29 cellular contexts compared by ENCODE assay signal in genomic region chr1:24918370-24918769, GRCh38. TPM values are rescaled to one million over a fixed set of nuclear protein-coding genes. Genes with fewer than 3 reads are reported as not detected.
DNase-seq lines count a peak whose midpoint lies in the region; ATAC-seq, FAIRE-seq and TF ChIP-seq lines count a peak whose summit lies in the region.
"Had no signal": no experiment of that assay in that cellular context is flagged by ENCODE, and none has a peak within 500 bp of the region (broad histone marks: within the 10 kb centered on the region; RNA-seq: fewer than 3 reads in every experiment).

No MANE protein-coding gene starts in this region.

- H3K36me3 ChIP-seq in HepG2 (replicated peaks in 1 of 2; ENCODE audit: control insufficient read depth in 1 of 2, insufficient read depth in 2 of 2, low read length in 2 of 2) = no peaks in the 10 kb centered on the region
- H3K36me3 ChIP-seq in right lobe of liver = no peaks in the 10 kb centered on the region
- peaks cover 62% of the 10 kb centered on the region for H3K36me3 ChIP-seq in effector memory CD4-positive, alpha-beta T cell (ENCODE audit: control insufficient read depth, insufficient read depth, low read length)
- H3K36me3 ChIP-seq: gastrocnemius medialis, tibial nerve had no signal

- no peak overlapping the region for H3K9ac ChIP-seq in HepG2 (ENCODE audit: insufficient read depth, low read depth, low read length)
- H3K9ac ChIP-seq: parathyroid adenoma had no signal

- POLR2A ChIA-PET in HepG2 (lab: Yijun Ruan, JAX) = no interaction called here
- POLR2A ChIA-PET in activated CD8-positive, alpha-beta T cell treated with anti-CD3 and anti-CD28 coated beads for 36 hours (lab: Charles Lee) = interaction anchor here (1.5 kb wide), 1 partner anchor 12 kb away, joined by 3 read pairs; the partner anchor contains the start of gene RUNX3

- H3K27me3 ChIP-seq in HepG2 (ENCODE audit: control insufficient read depth in 1 of 2, insufficient read depth in 2 of 2, low read length in 2 of 2) (peaks cover 7 to 21% of the 10 kb centered on the region in 2 experiments; a peak in 4 of 5 replicates), right lobe of liver (no peaks in the 10 kb centered on the region)
- no peaks in the 10 kb centered on the region for H3K27me3 ChIP-seq in effector memory CD4-positive, alpha-beta T cell (replicated peaks; ENCODE audit: control insufficient read depth, insufficient read depth, low read length, poor library complexity, severe bottlenecking)
- H3K27me3 ChIP-seq: gastrocnemius medialis, MG63 had no signal

- H3K36me3 Mint-ChIP-seq in activated CD8-positive, alpha-beta T cell treated with anti-CD3 and anti-CD28 coated beads for 36 hours (ENCODE audit: low read depth) = peaks cover 86% of the 10 kb centered on the region

- intact Hi-C loops in HepG2 (cut with micrococcal nuclease; ENCODE audit: unreplicated experiment) = no loop called here
- intact Hi-C loops in right lobe of liver (cut with DNase I) = no loop called here
- intact Hi-C loops in activated CD8-positive, alpha-beta T cell treated with anti-CD3 and anti-CD28 coated beads for 36 hours (cut with micrococcal nuclease) = no loop called here

- no peak for ATAC-seq in HepG2
- ATAC-seq in right lobe of liver = no peak
- ATAC-seq in activated CD8-positive, alpha-beta T cell treated with anti-CD3 and anti-CD28 coated beads for 36 hours = no peak
- ATAC-seq in stimulated activated naive CD8-positive, alpha-beta T cell treated with anti-CD3 and anti-CD28 coated beads, Interleukin-15, amount 100 ng/mL, for 72 hours = no peak
- ATAC-seq: gastrocnemius medialis, GM23338, right cardiac atrium had no signal

- H3K9me3 Mint-ChIP-seq in activated CD8-positive, alpha-beta T cell treated with anti-CD3 and anti-CD28 coated beads for 36 hours = no peaks in the 10 kb centered on the region
- no peaks in the 10 kb centered on the region for H3K9me3 Mint-ChIP-seq in stimulated activated naive CD8-positive, alpha-beta T cell treated with anti-CD3 and anti-CD28 coated beads, Interleukin-15, amount 100 ng/mL, for 72 hours
- H3K9me3 Mint-ChIP-seq: endodermal cell, GM23338, nephron progenitor cell had no signal

- H3K4me2 ChIP-seq in HepG2 (ENCODE audit: low read depth, low read length) = no peak overlapping the region
- H3K4me2 ChIP-seq: GM23338 had no signal

- peak overlapping the region; percentile 76 for H3K27ac Mint-ChIP-seq in activated CD8-positive, alpha-beta T cell treated with anti-CD3 and anti-CD28 coated beads for 36 hours
- peak overlapping the region; percentile 70 to 90 for H3K27ac Mint-ChIP-seq in stimulated activated naive CD8-positive, alpha-beta T cell treated with anti-CD3 and anti-CD28 coated beads, Interleukin-15, amount 100 ng/mL, for 72 hours
- H3K27ac Mint-ChIP-seq: endodermal cell, GM23338, nephron progenitor cell had no signal

- FAIRE-seq in HepG2 (lab: Jason Lieb, UNC) = no peak
- FAIRE-seq: islet of Langerhans had no signal

- TF ChIP-seq EP300 in HepG2 (IDR thresholded peaks at IDR 0.05; ENCODE audit: low read depth in 2 of 2, low read length in 2 of 2) = no peak
- no peak for TF ChIP-seq EP300 in HepG2 (CRISPR knock-in tag; IDR thresholded peaks at IDR 0.05; ENCODE audit: borderline replicate concordance)

- H3K79me2 ChIP-seq in HepG2 (ENCODE audit: insufficient read depth, low read length) = no peaks in the 10 kb centered on the region
- H3K79me2 ChIP-seq: parathyroid adenoma had no signal

- H3K27me3 Mint-ChIP-seq in activated CD8-positive, alpha-beta T cell treated with anti-CD3 and anti-CD28 coated beads for 36 hours = no peaks in the 10 kb centered on the region
- H3K27me3 Mint-ChIP-seq in stimulated activated naive CD8-positive, alpha-beta T cell treated with anti-CD3 and anti-CD28 coated beads, Interleukin-15, amount 100 ng/mL, for 72 hours = no peaks in the 10 kb centered on the region

- H3K9me3 ChIP-seq in HepG2 (ENCODE audit: low read length) (no peaks in the 10 kb centered on the region), right lobe of liver (no peaks in the 10 kb centered on the region)
- H3K9me3 ChIP-seq in effector memory CD4-positive, alpha-beta T cell (ENCODE audit: control insufficient read depth, low read length) = no peaks in the 10 kb centered on the region
- H3K9me3 ChIP-seq: gastrocnemius medialis, MG63, tibial nerve had no signal

- H3K4me3 ChIP-seq in HepG2 (replicated peaks in 1 of 3; ENCODE audit: insufficient read depth in 1 of 3, low read depth in 2 of 3, low read length in 3 of 3) (no peak overlapping the region), right lobe of liver (no peak overlapping the region)
- no peak overlapping the region for H3K4me3 ChIP-seq in effector memory CD4-positive, alpha-beta T cell (ENCODE audit: insufficient read depth, low read depth, low read length, poor library complexity, severe bottlenecking)
- H3K4me3 ChIP-seq: coronary artery, gastrocnemius medialis, GM23338, MG63, tibial nerve had no signal

- CTCF ChIA-PET in HepG2 (lab: Yijun Ruan, JAX; ENCODE audit: low intra/inter-chr PET ratio, low total read pairs) = no interaction called here
- CTCF ChIA-PET in activated CD8-positive, alpha-beta T cell treated with anti-CD3 and anti-CD28 coated beads for 36 hours (lab: Charles Lee) = interaction anchor here (1.3 to 2.5 kb wide), 2 partner anchors 9 to 14 kb away, joined by 3 to 9 read pairs; no protein-coding TSS in a partner anchor

- H4K20me1 ChIP-seq in HepG2 (ENCODE audit: insufficient read depth, low read length) = no peaks in the 10 kb centered on the region

- no peak overlapping the region for H2AFZ ChIP-seq in HepG2 (ENCODE audit: low read length)
- H2AFZ ChIP-seq: GM23338, parathyroid adenoma had no signal

- TF ChIP-seq RAD21 in HepG2 (CRISPR knock-in tag; IDR thresholded peaks at IDR 0.05) = no peak

- in situ Hi-C loops in HepG2 (cut with HindIII; ENCODE audit: extremely low pct_ligation_motif_present, low pct_unique_long_range_greater_than_20kb) (no loop called here), GM13977 (cut with MboI; ENCODE audit: low pct_unique_long_range_greater_than_20kb, low sequenced_read_pairs, unreplicated experiment) (no loop called here)

- BruUV-seq in HepG2 (replicated peaks; lab: Mats Ljungman, UMichigan) = no TSS peak

- H3K4me1 Mint-ChIP-seq in activated CD8-positive, alpha-beta T cell treated with anti-CD3 and anti-CD28 coated beads for 36 hours (ENCODE audit: low read depth) = peaks cover 90% of the 10 kb centered on the region
- peaks cover 100% of the 10 kb centered on the region for H3K4me1 Mint-ChIP-seq in stimulated activated naive CD8-positive, alpha-beta T cell treated with anti-CD3 and anti-CD28 coated beads, Interleukin-15, amount 100 ng/mL, for 72 hours

- H3K4me1 ChIP-seq in HepG2 (ENCODE audit: insufficient read depth, low read length) (peaks cover 43% of the 10 kb centered on the region), right lobe of liver (no peaks in the 10 kb centered on the region)
- peaks cover 59% of the 10 kb centered on the region for H3K4me1 ChIP-seq in effector memory CD4-positive, alpha-beta T cell (ENCODE audit: control insufficient read depth, insufficient read depth, low read length, poor library complexity, severe bottlenecking)
- H3K4me1 ChIP-seq: parathyroid adenoma had no signal

- H3K4me3 Mint-ChIP-seq in activated CD8-positive, alpha-beta T cell treated with anti-CD3 and anti-CD28 coated beads for 36 hours = no peak overlapping the region
- peak overlapping the region in 1 of 2 donors; percentile 42 for H3K4me3 Mint-ChIP-seq in stimulated activated naive CD8-positive, alpha-beta T cell treated with anti-CD3 and anti-CD28 coated beads, Interleukin-15, amount 100 ng/mL, for 72 hours
- H3K4me3 Mint-ChIP-seq: endodermal cell, GM23338, nephron progenitor cell had no signal

- TF ChIP-seq CTCF in HepG2 (CRISPR knock-in tag; IDR thresholded peaks at IDR 0.05) (no peak), right lobe of liver (IDR thresholded peaks at IDR 0.05) (no peak), GM13977 (IDR thresholded peaks at IDR 0.05; ENCODE audit: extremely low read depth, insufficient read depth, missing control alignments) (no peak)
- no peak for TF ChIP-seq CTCF in activated CD8-positive, alpha-beta T cell treated with anti-CD3 and anti-CD28 coated beads for 36 hours (IDR thresholded peaks at IDR 0.05)

- no peak overlapping the region for H3K27ac ChIP-seq in HepG2 (ENCODE audit: extremely low read length, insufficient read depth, low read length)
- no peak overlapping the region for H3K27ac ChIP-seq in right lobe of liver
- H3K27ac ChIP-seq in effector memory CD4-positive, alpha-beta T cell (ENCODE audit: insufficient read depth, low read length, poor library complexity, severe bottlenecking) = peak overlapping the region; percentile 36
- H3K27ac ChIP-seq: C4-2B, coronary artery, gastrocnemius medialis, parathyroid adenoma, tibial nerve, WERI-Rb-1 had no signal

- DNase-seq in HepG2 (ENCODE audit: low spot score) (no peak), right lobe of liver (no peak), retina (no peak), GM13977 (ENCODE audit: low spot score) (no peak)
- no peak for DNase-seq in activated CD8-positive, alpha-beta T cell treated with anti-CD3 and anti-CD28 coated beads for 36 hours
- DNase-seq in effector memory CD4-positive, alpha-beta T cell = no peak
- DNase-seq in stimulated activated naive CD8-positive, alpha-beta T cell treated with anti-CD3 and anti-CD28 coated beads, Interleukin-15, amount 100 ng/mL, for 72 hours = no peak
- no peak for DNase-seq in stimulated activated CD4-positive, alpha-beta T cell treated with anti-CD3 and anti-CD28 coated beads, Interleukin-2, amount 100 ng/mL, for 48 hours
- DNase-seq: amygdala; endodermal cell; gastrocnemius medialis; hypothalamus; KBM-7; MG63; midbrain; NCI-H1417; NCI-H2081 treated with DMSO at 0.1 percent for 48 hours; NCI-H345; NCI-H774; nephron progenitor cell; right cardiac atrium; stimulated activated CD4-positive, alpha-beta T cell treated with anti-CD3 and anti-CD28 coated beads, Interleukin-4, amount 100 ng/mL, for 24 hours; WERI-Rb-1 had no signal

- 58% methylated on average over 2 of the region's 2 CpGs for WGBS in HepG2 (ENCODE audit: low lambda C conversion rate)
- WGBS in right lobe of liver (ENCODE audit: insufficient coverage, low coverage, low lambda C conversion rate, missing lambda C conversion rate) = 89% methylated on average over 2 of the region's 2 CpGs

- no peak for TF ChIP-seq POLR2A in HepG2 (IDR thresholded peaks at IDR 0.05; ENCODE audit: insufficient read depth in 1 of 2, low read depth in 2 of 2, low read length in 2 of 2)
- no peak for TF ChIP-seq POLR2A in right lobe of liver (IDR thresholded peaks at IDR 0.05)

RNA-seq across cellular contexts. Expression of gene RUNX3, which starts 11.7 kb away (rescaled TPM):
- total RNA-seq in HepG2 (2016; rRNA removed; fragmentation: Illumina TruSeq; extraction: Trizol) (0.04 TPM in 1 of 2 replicates, not detected in the other), right lobe of liver (1 to 10 TPM in 3 of 6 experiments, under 1 TPM in 3; 0.46 to 3.1 (median 0.84) TPM)
- not detected in 2 replicates for total RNA-seq in HepG2 (2016; cell fraction: cytosol; rRNA removed; fragmentation: Illumina TruSeq; extraction: Trizol; ENCODE audit: low read depth)
- 0.04 and 0.06 TPM in 2 replicates for total RNA-seq in HepG2 (2016; cell fraction: insoluble cytoplasmic fraction; rRNA removed; fragmentation: Illumina TruSeq; extraction: Trizol)
- 0.07 TPM in 1 of 2 replicates, not detected in the other for total RNA-seq in HepG2 (2016; cell fraction: membrane; rRNA removed; fragmentation: Illumina TruSeq; extraction: Trizol)
- not detected in 2 replicates for total RNA-seq in HepG2 (2016; cell fraction: nucleus; rRNA removed; fragmentation: Illumina TruSeq; extraction: Trizol)
- polyA plus RNA-seq in HepG2 (2011; rRNA removed) = 0.17 and 0.22 TPM in 2 replicates
- 0.12 and 0.21 TPM in 2 replicates for polyA plus RNA-seq in HepG2 (2011; cell fraction: cytosol; rRNA removed)
- 0.26 and 0.35 TPM in 2 replicates for polyA plus RNA-seq in HepG2 (2011; cell fraction: nucleus; rRNA removed)
- 0.67 and 0.68 TPM in 2 replicates for polyA plus RNA-seq in HepG2 (2012)
- polyA plus RNA-seq in HepG2 (2016; cell fraction: cytosol; fragmentation: Illumina TruSeq; extraction: Trizol; ENCODE audit: low read depth) = 0.07 TPM in 1 of 2 replicates, not detected in the other
- 0.05 and 0.15 TPM in 2 replicates for polyA plus RNA-seq in HepG2 (2016; cell fraction: insoluble cytoplasmic fraction; fragmentation: Illumina TruSeq; extraction: Trizol; ENCODE audit: low read depth)
- 0.09 and 0.14 TPM in 2 replicates for polyA plus RNA-seq in HepG2 (2016; cell fraction: membrane; fragmentation: Illumina TruSeq; extraction: Trizol; ENCODE audit: low read depth)
- polyA plus RNA-seq in HepG2 (2016; cell fraction: nucleus; fragmentation: Illumina TruSeq; extraction: Trizol; ENCODE audit: insufficient read depth, low read depth) = 0.19 TPM in 1 of 2 replicates, not detected in the other
- polyA minus RNA-seq in HepG2 (2011; rRNA and poly(A)+ RNA removed; ENCODE audit: low replicate concordance) = 0.74 TPM in 1 of 2 replicates, not detected in the other
- polyA minus RNA-seq in HepG2 (2011; cell fraction: cytosol; rRNA and poly(A)+ RNA removed) = 0.18 and 0.89 TPM in 2 replicates
- polyA minus RNA-seq in HepG2 (2011; cell fraction: nucleus; rRNA and poly(A)+ RNA removed) = 0.12 TPM in 1 of 2 replicates, not detected in the other
- 100 to 1,000 TPM; 180 to 183 TPM for total RNA-seq in activated CD8-positive, alpha-beta T cell treated with anti-CD3 and anti-CD28 coated beads for 36 hours

Comparison
In these comparisons a context has a peak if more than half of its experiments do, and no peak if none do; other contexts are left out.
1. RNA of gene RUNX3, which starts 11.7 kb away (total RNA-seq): 180 to 183 TPM in activated CD8-positive, alpha-beta T cell treated with anti-CD3 and anti-CD28 coated beads for 36 hours; 0.46 to 3.1 TPM in right lobe of liver and 0.04 to 0.07 TPM in HepG2; every median in the first group is over 10 times any median in the second.